8 cellular contexts compared by ENCODE assay signal in the genomic region with DNA sequence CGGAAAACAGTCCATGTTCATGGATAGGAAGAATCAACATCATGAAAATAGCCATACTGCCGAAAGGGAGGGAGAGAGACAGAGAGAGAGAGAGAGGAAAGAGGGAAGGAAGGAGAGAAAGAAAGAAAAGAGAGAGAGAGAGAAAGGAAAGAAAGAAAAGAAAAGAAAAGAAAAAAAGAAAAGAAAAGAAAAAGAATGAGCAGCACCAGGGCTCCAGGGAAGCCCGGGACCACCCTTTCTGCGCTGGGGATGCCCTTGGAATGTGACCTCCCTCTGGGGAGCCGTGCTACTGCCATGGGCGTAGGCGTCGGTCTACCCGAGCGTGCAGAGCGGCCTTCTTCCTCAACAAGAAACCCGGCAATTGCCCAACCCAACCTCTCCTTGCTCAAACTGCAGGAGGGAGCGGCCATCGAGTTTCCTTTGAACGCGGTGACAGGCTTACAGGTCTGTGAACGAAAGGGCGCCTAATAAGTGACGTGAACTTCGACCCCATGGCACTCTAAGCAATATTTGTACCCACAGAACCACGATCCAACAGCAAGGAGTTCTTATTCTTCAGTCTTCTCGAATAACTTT. TPM values are rescaled to one million over a fixed set of nuclear protein-coding genes. Genes with fewer than 3 reads are reported as not detected.
A peak's percentile ranks its signal among the peaks of the same experiment; 100 is the strongest.
DNase-seq lines count a peak whose midpoint lies in the region; ATAC-seq and TF ChIP-seq lines count a peak whose summit lies in the region.

No MANE protein-coding gene starts in this region.

- CTCF ChIA-PET in AG04449 (lab: Yijun Ruan, JAX) = interaction anchor here (3.0 kb wide), 1 partner anchor 12 kb away, joined by 13 read pairs; no protein-coding TSS in a partner anchor

- H3K4me3 ChIP-seq in AG04449 (ENCODE audit: low read depth, low read length) (peak overlapping the region; percentile 61), OCI-LY1 (ENCODE audit: low read depth, low read length, poor library complexity, severe bottlenecking) (peak overlapping the region; percentile 55), HAP-1 (no peak overlapping the region)

- in situ Hi-C loops in HAP-1 (cut with MboI; ENCODE audit: low sequenced_read_pairs) = no loop called here

- H3K36me3 ChIP-seq in OCI-LY1 (ENCODE audit: insufficient read depth, low read length) (no peaks in the 10 kb centered on the region), HAP-1 (replicated peaks) (no peaks in the 10 kb centered on the region)

- H3K9me2 ChIP-seq in OCI-LY1 (ENCODE audit: low read depth, low read length) = no peaks in the 10 kb centered on the region

- H3K4me1 Mint-ChIP-seq in activated naive CD4-positive, alpha-beta T cell treated with anti-CD3 and anti-CD28 coated beads, Interleukin-2, amount 50 U/mL, for 24 hours = peaks cover 70% of the 10 kb centered on the region
- peaks cover 14% of the 10 kb centered on the region for H3K4me1 Mint-ChIP-seq in progenitor cell of endocrine pancreas (ENCODE audit: low read depth)

- peak overlapping the region; percentile 29; the same call in 1 of the 2 replicates for H3K9ac ChIP-seq in OCI-LY1 (ENCODE audit: low read length)

- H3K9me3 ChIP-seq in OCI-LY1 (ENCODE audit: low read length) (no peaks in the 10 kb centered on the region), HAP-1 (no peaks in the 10 kb centered on the region; the same call in 1 of the 2 replicates)

- H3K36me3 Mint-ChIP-seq in activated naive CD4-positive, alpha-beta T cell treated with anti-CD3 and anti-CD28 coated beads, Interleukin-2, amount 50 U/mL, for 24 hours = peaks cover 2% of the 10 kb centered on the region
- H3K36me3 Mint-ChIP-seq in progenitor cell of endocrine pancreas (ENCODE audit: insufficient read depth) = no peaks in the 10 kb centered on the region

- H3F3A ChIP-seq in OCI-LY1 (ENCODE audit: insufficient read depth, low read length) = no peaks in the 10 kb centered on the region

- no peaks in the 10 kb centered on the region for H4K20me1 ChIP-seq in OCI-LY1 (ENCODE audit: insufficient read depth, low read length)

- H3K27me3 ChIP-seq in OCI-LY1 (ENCODE audit: insufficient read depth, low read length) (peaks cover 8% of the 10 kb centered on the region; the same call in 1 of the 2 replicates), HAP-1 (ENCODE audit: low read depth) (peaks cover 9% of the 10 kb centered on the region)

- peaks cover 19% of the 10 kb centered on the region for H3K27me3 Mint-ChIP-seq in activated naive CD4-positive, alpha-beta T cell treated with anti-CD3 and anti-CD28 coated beads, Interleukin-2, amount 50 U/mL, for 24 hours
- H3K27me3 Mint-ChIP-seq in progenitor cell of endocrine pancreas = peaks cover 77% of the 10 kb centered on the region

- H2AFZ ChIP-seq in OCI-LY1 (ENCODE audit: low read length) = no peak overlapping the region

- peak; percentile 49 for ATAC-seq in GM21360 (IDR thresholded peaks at IDR 0.05; ENCODE audit: unreplicated experiment)

- peak overlapping the region; percentile 80 for H3K4me2 ChIP-seq in OCI-LY1 (ENCODE audit: low read length)

- peak overlapping the region; percentile 87 for H3K4me3 Mint-ChIP-seq in activated naive CD4-positive, alpha-beta T cell treated with anti-CD3 and anti-CD28 coated beads, Interleukin-2, amount 50 U/mL, for 24 hours
- peak overlapping the region; percentile 67 for H3K4me3 Mint-ChIP-seq in progenitor cell of endocrine pancreas (ENCODE audit: low read depth)

- no peaks in the 10 kb centered on the region for H3K9me3 Mint-ChIP-seq in activated naive CD4-positive, alpha-beta T cell treated with anti-CD3 and anti-CD28 coated beads, Interleukin-2, amount 50 U/mL, for 24 hours
- no peaks in the 10 kb centered on the region for H3K9me3 Mint-ChIP-seq in progenitor cell of endocrine pancreas (ENCODE audit: low read depth)

- DNase-seq in AG04449 (ENCODE audit: low read depth, low spot score) = no peak
- peak; percentile 87 for DNase-seq in cardiac septum (ENCODE audit: low spot score)
- no peak for DNase-seq in progenitor cell of endocrine pancreas (ENCODE audit: low spot score, unreplicated experiment)
- no peak for DNase-seq in HAP-1 (ENCODE audit: low spot score in 2 of 2)
- no peak for DNase-seq in NK-92 treated with Interleukin-12 subunit alpha and Interleukin-12 subunit beta, amount 100 ng/mL, for 24 hours (lab: John Stamatoyannopoulos, UW)

- H3K27ac ChIP-seq in OCI-LY1 (ENCODE audit: low read depth, low read length, poor library complexity, severe bottlenecking) = no peak overlapping the region

- no peaks in the 10 kb centered on the region for H3K79me2 ChIP-seq in OCI-LY1 (ENCODE audit: insufficient read depth, low read length)

- TF ChIP-seq CTCF in AG04449 (IDR thresholded peaks at IDR 0.05; ENCODE audit: insufficient read depth, low read length, missing control alignments) (no peak), OCI-LY1 (IDR thresholded peaks at IDR 0.05; ENCODE audit: low read length) (no peak), progenitor cell of endocrine pancreas (IDR thresholded peaks at IDR 0.05; ENCODE audit: unreplicated experiment) (no peak)

- peak overlapping the region; percentile 97 for H3K27ac Mint-ChIP-seq in activated naive CD4-positive, alpha-beta T cell treated with anti-CD3 and anti-CD28 coated beads, Interleukin-2, amount 50 U/mL, for 24 hours
- H3K27ac Mint-ChIP-seq in progenitor cell of endocrine pancreas = peak overlapping the region; percentile 98

- H3K4me1 ChIP-seq in OCI-LY1 (ENCODE audit: insufficient read depth, low read length, severe bottlenecking) = peaks cover 52% of the 10 kb centered on the region
- no peaks in the 10 kb centered on the region; the same call in none of the 2 replicates for H3K4me1 ChIP-seq in HAP-1

- POLR2A ChIA-PET in AG04449 (lab: Yijun Ruan, JAX) = no interaction called here

- intact Hi-C loops in cardiac septum (cut with DNase I) = no loop called here

RNA-seq across cellular contexts. Expression of gene OR6S1, which starts 16.9 kb away (rescaled TPM):
- total RNA-seq in cardiac septum = not detected
- total RNA-seq in progenitor cell of endocrine pancreas = not detected in 2 replicates

RNA-seq across cellular contexts. Expression of gene RNASE12, which starts 33.4 kb away (rescaled TPM):
- total RNA-seq in cardiac septum (not detected), progenitor cell of endocrine pancreas (not detected in 2 replicates)

RNA-seq across cellular contexts. Expression of gene RNASE11, which starts 36.8 kb away (rescaled TPM):
- total RNA-seq in cardiac septum (not detected), progenitor cell of endocrine pancreas (not detected in 2 replicates)

RNA-seq across cellular contexts. Expression of gene RNASE4, which starts 59.8 kb away (rescaled TPM):
- 5.6 TPM for total RNA-seq in cardiac septum
- 5.7 TPM in 2 replicates for total RNA-seq in progenitor cell of endocrine pancreas
